ENCODE assay signal across 8 cellular contexts in the genomic region with DNA sequence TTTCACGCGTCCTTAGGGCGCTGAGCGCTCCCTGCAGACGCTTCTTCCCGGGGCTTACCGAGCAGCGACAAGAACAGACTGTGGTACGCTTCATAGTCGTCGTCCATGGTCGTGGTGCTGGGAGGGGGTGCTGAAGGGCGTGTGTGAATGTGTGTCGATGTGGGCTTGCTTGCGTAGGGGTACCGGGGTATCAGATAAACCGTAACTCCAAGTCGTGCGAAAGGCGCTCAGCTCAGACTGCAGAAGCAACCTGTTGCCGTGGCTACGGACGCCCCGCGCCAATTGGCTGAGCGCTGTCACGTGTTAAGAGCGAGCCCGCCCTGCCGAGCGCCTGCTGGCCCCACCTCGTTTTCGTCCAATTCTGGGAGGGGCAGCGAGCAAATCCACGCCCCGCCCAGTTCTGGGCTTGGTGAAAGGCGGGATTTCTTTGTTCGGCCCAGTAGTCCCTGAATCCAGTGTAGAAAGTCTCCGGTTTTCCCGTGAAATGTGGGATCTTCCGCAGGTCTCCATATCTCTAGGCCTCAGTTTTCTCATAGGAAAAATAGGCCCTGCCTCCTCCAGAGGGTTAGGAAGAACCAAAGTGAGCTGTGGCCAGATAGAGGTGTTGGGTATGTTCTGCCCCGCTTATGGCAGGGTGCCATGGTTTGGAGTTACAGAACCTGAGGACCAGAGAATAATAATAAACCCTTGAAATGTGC. TPM values are rescaled to one million over a fixed set of nuclear protein-coding genes. Genes with fewer than 3 reads are reported as not detected.
A peak's percentile ranks its signal among the peaks of the same experiment; 100 is the strongest.
DNase-seq lines count a peak whose midpoint lies in the region; ATAC-seq, FAIRE-seq and TF ChIP-seq lines count a peak whose summit lies in the region.

Gene EFCAB12 (minus strand): TSS at position 255 of the 698 bp plus-strand sequence. CDS start 148 bp downstream, at position 107.

- intact Hi-C loops in pancreas (cut with DNase I), result no loop called here

- H3K27me3 ChIP-seq in adipocyte (replicated peaks; ENCODE audit: control insufficient read depth, insufficient read depth, low read length) (no peaks in the 10 kb centered on the region), cardiac muscle cell (peaks cover 8% of the 10 kb centered on the region), pancreas (no peaks in the 10 kb centered on the region), thoracic aorta (replicated peaks; ENCODE audit: insufficient read depth) (no peaks in the 10 kb centered on the region)

- WGBS in pancreas, 2 donors, result 1% methylated on average over 42 of the region's 42 CpGs

- no peak for FAIRE-seq in pancreas (lab: Jason Lieb, UNC)

- peak; percentile 88 for DNase-seq in DMS153 treated with DMSO at 0.1 percent for 48 hours (lab: John Stamatoyannopoulos, UW; ENCODE audit: unreplicated experiment)
- DNase-seq in LoVo (ENCODE audit: low spot score), result peak; percentile 89
- peak; percentile 90 for DNase-seq in T follicular helper cell (ENCODE audit: low read depth)
- DNase-seq in adipocyte (ENCODE audit: low read depth), result peak; percentile 97
- DNase-seq in cardiac muscle cell (ENCODE audit: low read depth in 1 of 2, low spot score in 1 of 2), result peak; percentile 96
- DNase-seq in pancreas, result peak; percentile 95 to 99 (median 97)
- DNase-seq in thoracic aorta (ENCODE audit: low spot score), result peak; percentile 83

- H3K4me1 ChIP-seq in adipocyte (ENCODE audit: control insufficient read depth, insufficient read depth, low read length), result peaks cover 11% of the 10 kb centered on the region
- H3K4me1 ChIP-seq in cardiac muscle cell (ENCODE audit: low read depth), result peaks cover 5% of the 10 kb centered on the region
- H3K4me1 ChIP-seq in pancreas, result peaks cover 0 to 10% (median 6%) of the 10 kb centered on the region in 3 donors
- peaks cover 6 to 11% of the 10 kb centered on the region in 2 donors for H3K4me1 ChIP-seq in thoracic aorta (ENCODE audit: control insufficient read depth in 1 of 2, low read depth in 2 of 2)

- H3K9ac ChIP-seq in adipocyte (ENCODE audit: low read length), result peak within 1 kb of the TSS; percentile 58

- peak within 1 kb of the TSS; percentile 80 for H3K4me3 ChIP-seq in adipocyte (ENCODE audit: low read length)
- H3K4me3 ChIP-seq in cardiac muscle cell, result peak within 1 kb of the TSS; percentile 47
- peak within 1 kb of the TSS; percentile 20 to 55 (median 36) for H3K4me3 ChIP-seq in pancreas
- H3K4me3 ChIP-seq in thoracic aorta, result peak within 1 kb of the TSS; percentile 81

- H3K9me3 ChIP-seq in adipocyte (ENCODE audit: control insufficient read depth, low read length) (no peaks in the 10 kb centered on the region), cardiac muscle cell (ENCODE audit: low read depth) (no peaks in the 10 kb centered on the region), pancreas (no peaks in the 10 kb centered on the region), thoracic aorta (no peaks in the 10 kb centered on the region)

- H3K36me3 ChIP-seq in adipocyte (ENCODE audit: control insufficient read depth, insufficient read depth, low read length, severe bottlenecking) (peaks cover 39% of the 10 kb centered on the region), cardiac muscle cell (peaks cover 26% of the 10 kb centered on the region), pancreas (peaks cover 0 to 25% (median 14%) of the 10 kb centered on the region in 3 donors), thoracic aorta (peaks cover 22% of the 10 kb centered on the region)

- peak within 1 kb of the TSS; percentile 57 for H3K27ac ChIP-seq in cardiac muscle cell
- H3K27ac ChIP-seq in pancreas, result peak within 1 kb of the TSS in 2 of 4 donors; percentile 25 to 66
- peak within 1 kb of the TSS; percentile 35 to 52 for H3K27ac ChIP-seq in thoracic aorta

- ATAC-seq in GM21723 (IDR thresholded peaks at IDR 0.05; ENCODE audit: unreplicated experiment) (peak; percentile 85), pancreas (peak; percentile 96 to 98 (median 98)), thoracic aorta (ENCODE audit: insufficient number of reproducible peaks, low FRiP score, low read depth) (peak; percentile 96)

- TF ChIP-seq CTCF in cardiac muscle cell (IDR thresholded peaks at IDR 0.05; ENCODE audit: low read depth, low read length), result peak; percentile 7
- no peak for TF ChIP-seq CTCF in pancreas (IDR thresholded peaks at IDR 0.05)
- no peak for TF ChIP-seq CTCF in thoracic aorta (IDR thresholded peaks at IDR 0.05)

RNA-seq across cellular contexts. Expression of gene EFCAB12, which starts in this region (rescaled TPM):
- total RNA-seq in cardiac muscle cell, result 0.48 and 0.85 TPM in 2 replicates
- polyA plus RNA-seq in cardiac muscle cell, result 0.49 and 1.7 TPM in 2 replicates
- under 1 TPM; 0.43 to 0.95 (median 0.79) TPM for total RNA-seq in pancreas
- 1 to 10 TPM; 1.7 to 2.0 TPM for polyA plus RNA-seq in pancreas
- total RNA-seq in thoracic aorta, result under 1 TPM in 1 of 2 donors, not detected in 1; 0.68 TPM

Comparison
In these comparisons a context has a peak if more than half of its experiments do, and no peak if none do; other contexts are left out.
1. Peak in DNase-seq, ATAC-seq, H3K4me3 ChIP-seq and H3K27ac ChIP-seq in thoracic aorta; RNA of the gene not detected or under 1 TPM.